Comparison of ENCODE assay signal across 21 cellular contexts in genomic region chr16:2425008-2425518, GRCh38. TPM values are rescaled to one million over a fixed set of nuclear protein-coding genes. Genes with fewer than 3 reads are reported as not detected.
"Had no signal": no experiment of that assay in that cellular context is flagged by ENCODE, and none has a peak within 500 bp of the region (broad histone marks: within the 10 kb centered on the region; RNA-seq: fewer than 3 reads in every experiment).

No MANE protein-coding gene starts in this region.

- H3K9me3 Mint-ChIP-seq: activated CD8-positive, alpha-beta T cell treated with anti-CD3 and anti-CD28 coated beads for 36 hours; activated naive CD4-positive, alpha-beta T cell treated with anti-CD3 and anti-CD28 coated beads for 36 hours; activated T-cell treated with anti-CD3 and anti-CD28 coated beads, Interleukin-2, amount 50 U/mL, for 24 hours; dendritic cell treated with granulocyte-macrophage colony-stimulating factor and Interleukin-4, amounts not matched to agents 40 ng/mL and 50 ng/mL, for 4 days; immature natural killer cell; T-helper 2 cell treated with Interferon-gamma antibody and Interleukin-4, amounts not matched to agents 5 μg/mL and 100 μg/mL, for 36 hours; WTC11 had no signal

- H3K27me3 ChIP-seq: ascending aorta, breast epithelium, right atrium auricular region, stomach had no signal

- DNase-seq: activated CD4-positive, alpha-beta T cell treated with anti-CD3 and anti-CD28 coated beads for 4 hours; activated CD8-positive, alpha-beta T cell treated with anti-CD3 and anti-CD28 coated beads for 36 hours; activated naive CD4-positive, alpha-beta T cell treated with anti-CD3 and anti-CD28 coated beads for 36 hours; activated T-cell treated with anti-CD3 and anti-CD28 coated beads, Interleukin-2, amount 50 U/mL, for 24 hours; effector CD8-positive, alpha-beta T cell; esophagus squamous epithelium; immature natural killer cell; left ventricle myocardium superior; stomach; trophoblast cell had no signal

- H3K4me1 ChIP-seq: prostate gland had no signal

- H3K36me3 ChIP-seq: ascending aorta, breast epithelium, esophagus squamous epithelium, prostate gland, right atrium auricular region, stomach had no signal

- H3K27ac Mint-ChIP-seq: activated CD8-positive, alpha-beta T cell treated with anti-CD3 and anti-CD28 coated beads for 36 hours; activated naive CD4-positive, alpha-beta T cell treated with anti-CD3 and anti-CD28 coated beads for 36 hours; activated T-cell treated with anti-CD3 and anti-CD28 coated beads, Interleukin-2, amount 50 U/mL, for 24 hours; dendritic cell treated with granulocyte-macrophage colony-stimulating factor and Interleukin-4, amounts not matched to agents 40 ng/mL and 50 ng/mL, for 4 days; immature natural killer cell; T-helper 2 cell treated with Interferon-gamma antibody and Interleukin-4, amounts not matched to agents 5 μg/mL and 100 μg/mL, for 36 hours; WTC11 had no signal

- H3K4me3 ChIP-seq: ascending aorta, breast epithelium, esophagus squamous epithelium, prostate gland, right atrium auricular region, skin epidermis, stomach had no signal

- FAIRE-seq: endothelial cell of umbilical vein, TTC549 had no signal

- H3K27ac ChIP-seq: ascending aorta, breast epithelium, esophagus squamous epithelium, prostate gland, right atrium auricular region, skin epidermis, stomach had no signal

- H3K9me3 ChIP-seq: ascending aorta, breast epithelium, esophagus squamous epithelium, prostate gland, right atrium auricular region, stomach had no signal

- H3K27me3 Mint-ChIP-seq: activated CD8-positive, alpha-beta T cell treated with anti-CD3 and anti-CD28 coated beads for 36 hours; activated T-cell treated with anti-CD3 and anti-CD28 coated beads, Interleukin-2, amount 50 U/mL, for 24 hours had no signal

- H3K36me3 Mint-ChIP-seq: immature natural killer cell had no signal

- H3K4me3 Mint-ChIP-seq: activated CD8-positive, alpha-beta T cell treated with anti-CD3 and anti-CD28 coated beads for 36 hours; activated naive CD4-positive, alpha-beta T cell treated with anti-CD3 and anti-CD28 coated beads for 36 hours; activated T-cell treated with anti-CD3 and anti-CD28 coated beads, Interleukin-2, amount 50 U/mL, for 24 hours; dendritic cell treated with granulocyte-macrophage colony-stimulating factor and Interleukin-4, amounts not matched to agents 40 ng/mL and 50 ng/mL, for 4 days; T-helper 2 cell treated with Interferon-gamma antibody and Interleukin-4, amounts not matched to agents 5 μg/mL and 100 μg/mL, for 36 hours; WTC11 had no signal

- ATAC-seq: activated CD8-positive, alpha-beta T cell treated with anti-CD3 and anti-CD28 coated beads for 36 hours; left ventricle myocardium superior; WTC11 had no signal

RNA-seq across cellular contexts. Expression of gene TEDC2, which starts 34.8 kb away (rescaled TPM):
- total RNA-seq: ascending aorta, mononuclear cell had no signal

RNA-seq across cellular contexts. Expression of gene NTN3, which starts 46.0 kb away (rescaled TPM):
- total RNA-seq: activated CD8-positive, alpha-beta T cell treated with anti-CD3 and anti-CD28 coated beads for 36 hours; activated naive CD4-positive, alpha-beta T cell treated with anti-CD3 and anti-CD28 coated beads for 36 hours; ascending aorta; breast epithelium; mononuclear cell had no signal
- polyA plus RNA-seq: endothelial cell of umbilical vein, immature natural killer cell, stomach had no signal
